ENCODE assay signal across 38 cellular contexts in the genomic region with DNA sequence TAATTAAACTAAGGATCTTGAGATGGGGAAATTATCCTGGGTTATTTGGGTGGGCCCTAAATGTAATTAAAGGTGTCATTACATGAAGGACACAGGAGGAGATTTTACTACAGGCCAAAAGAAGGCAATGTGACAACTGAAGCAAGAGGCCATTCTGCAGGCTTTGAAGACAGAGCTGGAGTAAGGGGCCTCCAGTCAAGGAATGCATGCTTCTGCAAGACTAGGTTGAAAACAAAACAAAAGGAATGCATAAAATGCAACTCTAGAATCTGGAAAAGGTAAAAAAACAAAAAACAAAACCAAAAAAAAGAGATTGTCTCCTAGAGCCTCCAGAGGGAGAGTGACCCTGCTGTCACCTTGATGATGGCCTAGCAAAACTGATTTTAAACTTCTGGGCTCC. TPM values are rescaled to one million over a fixed set of nuclear protein-coding genes. Genes with fewer than 3 reads are reported as not detected.
"Had no signal": no experiment of that assay in that cellular context is flagged by ENCODE, and none has a peak within 500 bp of the region (broad histone marks: within the 10 kb centered on the region; RNA-seq: fewer than 3 reads in every experiment).

No MANE protein-coding gene starts in this region.

- ATAC-seq: activated CD8-positive, alpha-beta memory T cell treated with anti-CD3 and anti-CD28 coated beads, Interleukin-2, amount 10 ng/mL, durations not matched to agents 7 days and 5 days; activated CD8-positive, alpha-beta T cell treated with anti-CD3 and anti-CD28 coated beads, Interleukin-2, amount 10 ng/mL, durations not matched to agents 7 days and 5 days; activated naive CD8-positive, alpha-beta T cell treated with anti-CD3 and anti-CD28 coated beads, Interleukin-2, amount 50 U/mL, for 24 hours had no signal

- H3K9me3 Mint-ChIP-seq: activated B cell treated with CpG ODN at 0.5 μM for 24 hours; activated CD4-positive, alpha-beta memory T cell treated with anti-CD3 and anti-CD28 coated beads, Interleukin-2, amount 10 ng/mL, durations not matched to agents 7 days and 5 days; activated CD4-positive, alpha-beta T cell treated with anti-CD3 and anti-CD28 coated beads, Interleukin-2, amount 10 ng/mL, durations not matched to agents 24 days and 14 days; activated naive CD4-positive, alpha-beta T cell treated with anti-CD3 and anti-CD28 coated beads, Interleukin-2, amount 10 ng/mL, durations not matched to agents 7 days and 5 days; activated naive CD4-positive, alpha-beta T cell treated with anti-CD3 and anti-CD28 coated beads, Interleukin-2, amount 50 U/mL, for 24 hours; activated naive CD8-positive, alpha-beta T cell treated with anti-CD3 and anti-CD28 coated beads, Interleukin-2, amount 10 ng/mL, durations not matched to agents 7 days and 5 days; activated naive CD8-positive, alpha-beta T cell treated with anti-CD3 and anti-CD28 coated beads, Interleukin-2, amount 50 U/mL, for 24 hours; activated T-cell treated with anti-CD3 and anti-CD28 coated beads, Interleukin-2, amount 50 U/mL, for 24 hours; activated T-helper 2 cell treated with anti-CD3 and anti-CD28 coated beads, Interferon-gamma antibody, Interleukin-2, Interleukin-4, amounts not matched to agents 10 μg/mL and 5 μg/mL and 100 μg/mL, durations not matched to agents 14 hours and 24 hours and 36 hours; central memory CD8-positive, alpha-beta T cell; T-helper 1 cell treated with Interleukin-12 subunit alpha and Interleukin-12 subunit beta and Interleukin-4 antibody, amounts not matched to agents 30 μg/mL and 1 μg/mL, for 36 hours; T-helper 2 cell treated with Interferon-gamma antibody and Interleukin-4, amounts not matched to agents 5 μg/mL and 100 μg/mL, for 36 hours had no signal

- H3K4me1 ChIP-seq: ascending aorta had no signal

- H3K27me3 Mint-ChIP-seq: activated CD4-positive, alpha-beta memory T cell treated with anti-CD3 and anti-CD28 coated beads, Interleukin-2, amount 10 ng/mL, durations not matched to agents 7 days and 5 days; activated naive CD8-positive, alpha-beta T cell treated with anti-CD3 and anti-CD28 coated beads, Interleukin-2, amount 10 ng/mL, durations not matched to agents 7 days and 5 days; brain; central memory CD8-positive, alpha-beta T cell had no signal

- H3K27ac ChIP-seq: ascending aorta, cardiac muscle cell, WERI-Rb-1 had no signal

- H3K9me3 ChIP-seq: ascending aorta had no signal

- FAIRE-seq: bronchial epithelial cell had no signal

- H3K27me3 ChIP-seq: ascending aorta, cardiac muscle cell had no signal

- DNase-seq: activated B cell treated with CpG ODN at 0.5 μM for 24 hours; activated CD4-positive, alpha-beta memory T cell treated with anti-CD3 and anti-CD28 coated beads, Interleukin-2, amount 10 ng/mL, durations not matched to agents 7 days and 5 days; activated CD4-positive, alpha-beta T cell treated with anti-CD3 and anti-CD28 coated beads for 4 hours; activated CD4-positive, alpha-beta T cell treated with anti-CD3 and anti-CD28 coated beads, Interleukin-2, amount 10 ng/mL, durations not matched to agents 24 days and 14 days; activated CD4-positive, alpha-beta T cell treated with anti-CD3 and anti-CD28 coated beads, Interleukin-2, amount 50 U/mL, for 1 hour; activated CD4-positive, alpha-beta T cell treated with anti-CD3 and anti-CD28 coated beads, Interleukin-2, amount 50 U/mL, for 48 hours; activated CD4-positive, CD25-positive, alpha-beta regulatory T cell treated with anti-CD3 and anti-CD28 coated beads, Interleukin-2, amount 50 U/mL, for 72 hours; activated CD8-positive, alpha-beta memory T cell treated with anti-CD3 and anti-CD28 coated beads for 24 hours; activated CD8-positive, alpha-beta memory T cell treated with anti-CD3 and anti-CD28 coated beads, Interleukin-2, amount 10 ng/mL, durations not matched to agents 7 days and 5 days; activated CD8-positive, alpha-beta memory T cell treated with anti-CD3 and anti-CD28 coated beads, Interleukin-2, amount 50 U/mL, for 48 hours; activated CD8-positive, alpha-beta T cell treated with anti-CD3 and anti-CD28 coated beads, Interleukin-2, amount 10 ng/mL, durations not matched to agents 7 days and 5 days; activated effector memory CD4-positive, alpha-beta T cell treated with Interleukin-2 at 50 U/mL for 16 hours; activated gamma-delta T cell; activated naive CD4-positive, alpha-beta T cell treated with anti-CD3 and anti-CD28 coated beads, Interleukin-2, amount 10 ng/mL, durations not matched to agents 7 days and 5 days; activated naive CD4-positive, alpha-beta T cell treated with Interleukin-2 at 50 U/mL for 16 hours; activated naive CD8-positive, alpha-beta T cell treated with anti-CD3 and anti-CD28 coated beads, Interleukin-2, amount 10 ng/mL, durations not matched to agents 7 days and 5 days; activated naive CD8-positive, alpha-beta T cell treated with anti-CD3 and anti-CD28 coated beads, Interleukin-2, amount 50 U/mL, for 24 hours; activated T-cell treated with anti-CD3 and anti-CD28 coated beads, Interleukin-2, amount 50 U/mL, for 24 hours; activated T-cell treated with anti-CD3 and anti-CD28 coated beads, Interleukin-2, amount 50 U/mL, for 48 hours; amygdala; anterior cingulate cortex; caudate nucleus; cerebellar nuclear complex; SW 1271; T-helper 1 cell; T-helper 2 cell; T-helper 9 cell; WERI-Rb-1 had no signal

- H3K27ac Mint-ChIP-seq: activated B cell treated with CpG ODN at 0.5 μM for 24 hours; activated CD4-positive, alpha-beta memory T cell treated with anti-CD3 and anti-CD28 coated beads, Interleukin-2, amount 10 ng/mL, durations not matched to agents 7 days and 5 days; activated CD4-positive, alpha-beta T cell treated with anti-CD3 and anti-CD28 coated beads, Interleukin-2, amount 10 ng/mL, durations not matched to agents 24 days and 14 days; activated CD8-positive, alpha-beta memory T cell treated with anti-CD3 and anti-CD28 coated beads, Interleukin-2, amount 10 ng/mL, durations not matched to agents 7 days and 5 days; activated CD8-positive, alpha-beta T cell treated with anti-CD3 and anti-CD28 coated beads, Interleukin-2, amount 10 ng/mL, durations not matched to agents 7 days and 5 days; activated naive CD4-positive, alpha-beta T cell treated with anti-CD3 and anti-CD28 coated beads, Interleukin-2, amount 10 ng/mL, durations not matched to agents 7 days and 5 days; activated naive CD4-positive, alpha-beta T cell treated with anti-CD3 and anti-CD28 coated beads, Interleukin-2, amount 50 U/mL, for 24 hours; activated naive CD8-positive, alpha-beta T cell; activated naive CD8-positive, alpha-beta T cell treated with anti-CD3 and anti-CD28 coated beads, Interleukin-2, amount 10 ng/mL, durations not matched to agents 7 days and 5 days; activated naive CD8-positive, alpha-beta T cell treated with anti-CD3 and anti-CD28 coated beads, Interleukin-2, amount 50 U/mL, for 24 hours; activated T-cell treated with anti-CD3 and anti-CD28 coated beads, Interleukin-2, amount 50 U/mL, for 24 hours; activated T-helper 2 cell treated with anti-CD3 and anti-CD28 coated beads, Interferon-gamma antibody, Interleukin-2, Interleukin-4, amounts not matched to agents 10 μg/mL and 5 μg/mL and 100 μg/mL, durations not matched to agents 14 hours and 24 hours and 36 hours; brain; T-helper 1 cell treated with Interleukin-12 subunit alpha and Interleukin-12 subunit beta and Interleukin-4 antibody, amounts not matched to agents 30 μg/mL and 1 μg/mL, for 36 hours; T-helper 2 cell treated with Interferon-gamma antibody and Interleukin-4, amounts not matched to agents 5 μg/mL and 100 μg/mL, for 36 hours had no signal

- H3K4me1 Mint-ChIP-seq: activated B cell treated with CpG ODN at 0.5 μM for 24 hours; activated CD4-positive, alpha-beta memory T cell treated with anti-CD3 and anti-CD28 coated beads, Interleukin-2, amount 10 ng/mL, durations not matched to agents 7 days and 5 days; activated CD4-positive, alpha-beta T cell treated with anti-CD3 and anti-CD28 coated beads, Interleukin-2, amount 10 ng/mL, durations not matched to agents 24 days and 14 days; activated CD8-positive, alpha-beta memory T cell treated with anti-CD3 and anti-CD28 coated beads, Interleukin-2, amount 10 ng/mL, durations not matched to agents 7 days and 5 days; activated naive CD4-positive, alpha-beta T cell treated with anti-CD3 and anti-CD28 coated beads, Interleukin-2, amount 10 ng/mL, durations not matched to agents 7 days and 5 days; activated naive CD4-positive, alpha-beta T cell treated with anti-CD3 and anti-CD28 coated beads, Interleukin-2, amount 50 U/mL, for 24 hours; activated naive CD8-positive, alpha-beta T cell treated with anti-CD3 and anti-CD28 coated beads, Interleukin-2, amount 10 ng/mL, durations not matched to agents 7 days and 5 days; activated naive CD8-positive, alpha-beta T cell treated with anti-CD3 and anti-CD28 coated beads, Interleukin-2, amount 50 U/mL, for 24 hours; brain; central memory CD8-positive, alpha-beta T cell had no signal

- H3K36me3 Mint-ChIP-seq: activated CD8-positive, alpha-beta memory T cell treated with anti-CD3 and anti-CD28 coated beads, Interleukin-2, amount 10 ng/mL, durations not matched to agents 7 days and 5 days; activated naive CD4-positive, alpha-beta T cell treated with anti-CD3 and anti-CD28 coated beads, Interleukin-2, amount 10 ng/mL, durations not matched to agents 7 days and 5 days; activated naive CD4-positive, alpha-beta T cell treated with anti-CD3 and anti-CD28 coated beads, Interleukin-2, amount 50 U/mL, for 24 hours; activated naive CD8-positive, alpha-beta T cell treated with anti-CD3 and anti-CD28 coated beads, Interleukin-2, amount 10 ng/mL, durations not matched to agents 7 days and 5 days; brain had no signal

- H3K4me3 Mint-ChIP-seq: activated B cell treated with CpG ODN at 0.5 μM for 24 hours; activated CD4-positive, alpha-beta memory T cell treated with anti-CD3 and anti-CD28 coated beads, Interleukin-2, amount 10 ng/mL, durations not matched to agents 7 days and 5 days; activated CD4-positive, alpha-beta T cell treated with anti-CD3 and anti-CD28 coated beads, Interleukin-2, amount 10 ng/mL, durations not matched to agents 24 days and 14 days; activated CD8-positive, alpha-beta memory T cell treated with anti-CD3 and anti-CD28 coated beads, Interleukin-2, amount 10 ng/mL, durations not matched to agents 7 days and 5 days; activated CD8-positive, alpha-beta T cell treated with anti-CD3 and anti-CD28 coated beads, Interleukin-2, amount 10 ng/mL, durations not matched to agents 7 days and 5 days; activated naive CD4-positive, alpha-beta T cell treated with anti-CD3 and anti-CD28 coated beads, Interleukin-2, amount 10 ng/mL, durations not matched to agents 7 days and 5 days; activated naive CD4-positive, alpha-beta T cell treated with anti-CD3 and anti-CD28 coated beads, Interleukin-2, amount 50 U/mL, for 24 hours; activated naive CD8-positive, alpha-beta T cell; activated naive CD8-positive, alpha-beta T cell treated with anti-CD3 and anti-CD28 coated beads, Interleukin-2, amount 10 ng/mL, durations not matched to agents 7 days and 5 days; activated naive CD8-positive, alpha-beta T cell treated with anti-CD3 and anti-CD28 coated beads, Interleukin-2, amount 50 U/mL, for 24 hours; activated T-cell treated with anti-CD3 and anti-CD28 coated beads, Interleukin-2, amount 50 U/mL, for 24 hours; brain; central memory CD8-positive, alpha-beta T cell; T-helper 1 cell treated with Interleukin-12 subunit alpha and Interleukin-12 subunit beta and Interleukin-4 antibody, amounts not matched to agents 30 μg/mL and 1 μg/mL, for 36 hours; T-helper 2 cell treated with Interferon-gamma antibody and Interleukin-4, amounts not matched to agents 5 μg/mL and 100 μg/mL, for 36 hours had no signal

- H3K4me3 ChIP-seq: ascending aorta, cardiac muscle cell had no signal

- H3K36me3 ChIP-seq: ascending aorta, cardiac muscle cell, WERI-Rb-1 had no signal

RNA-seq across cellular contexts. Expression of gene ERVMER34-1, which starts 21.6 kb away (rescaled TPM):
- total RNA-seq: activated B cell treated with CpG ODN at 0.5 μM for 24 hours; activated CD4-positive, alpha-beta memory T cell treated with anti-CD3 and anti-CD28 coated beads, Interleukin-2, amount 10 ng/mL, durations not matched to agents 7 days and 5 days; activated CD8-positive, alpha-beta memory T cell treated with anti-CD3 and anti-CD28 coated beads, Interleukin-2, amount 10 ng/mL, durations not matched to agents 7 days and 5 days; activated CD8-positive, alpha-beta T cell treated with anti-CD3 and anti-CD28 coated beads, Interleukin-2, amount 10 ng/mL, durations not matched to agents 7 days and 5 days; activated naive CD8-positive, alpha-beta T cell treated with anti-CD3 and anti-CD28 coated beads, Interleukin-2, amount 10 ng/mL, durations not matched to agents 7 days and 5 days; activated T-helper 2 cell treated with anti-CD3 and anti-CD28 coated beads, Interferon-gamma antibody, Interleukin-2, Interleukin-4, amounts not matched to agents 10 μg/mL and 5 μg/mL and 100 μg/mL, durations not matched to agents 14 hours and 24 hours and 36 hours; ascending aorta had no signal
